In the genomic region with DNA sequence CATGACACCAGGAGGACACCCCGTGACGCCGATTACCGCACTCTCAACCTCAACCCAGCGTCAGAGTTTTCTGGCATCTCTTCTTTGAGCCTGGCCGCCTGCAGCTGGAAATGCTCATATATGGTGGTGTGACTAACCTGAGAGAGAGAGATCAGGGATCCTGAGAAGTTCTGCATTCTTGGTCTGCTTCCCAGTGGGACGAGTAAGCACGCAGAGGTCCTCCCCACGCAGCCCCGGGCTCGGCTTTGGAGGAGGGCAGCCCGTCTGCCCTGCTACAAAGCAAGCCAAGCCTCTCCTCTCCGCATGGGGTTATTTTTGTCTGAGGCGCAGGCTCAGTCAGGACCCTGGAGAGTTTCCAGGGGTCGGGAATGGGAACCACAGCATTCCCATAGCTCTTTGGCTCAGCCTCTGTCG, we compare ENCODE assay signal across 1 cellular context.
TF ChIP-seq lines count a peak whose summit lies in the region.

No MANE protein-coding gene starts in this region.

TF ChIP-seq in WTC11, 78 proteins besides CTCF, POLR2A, EP300 and RAD21 (continued from another document):
- TF ChIP-seq, protein P1, sequence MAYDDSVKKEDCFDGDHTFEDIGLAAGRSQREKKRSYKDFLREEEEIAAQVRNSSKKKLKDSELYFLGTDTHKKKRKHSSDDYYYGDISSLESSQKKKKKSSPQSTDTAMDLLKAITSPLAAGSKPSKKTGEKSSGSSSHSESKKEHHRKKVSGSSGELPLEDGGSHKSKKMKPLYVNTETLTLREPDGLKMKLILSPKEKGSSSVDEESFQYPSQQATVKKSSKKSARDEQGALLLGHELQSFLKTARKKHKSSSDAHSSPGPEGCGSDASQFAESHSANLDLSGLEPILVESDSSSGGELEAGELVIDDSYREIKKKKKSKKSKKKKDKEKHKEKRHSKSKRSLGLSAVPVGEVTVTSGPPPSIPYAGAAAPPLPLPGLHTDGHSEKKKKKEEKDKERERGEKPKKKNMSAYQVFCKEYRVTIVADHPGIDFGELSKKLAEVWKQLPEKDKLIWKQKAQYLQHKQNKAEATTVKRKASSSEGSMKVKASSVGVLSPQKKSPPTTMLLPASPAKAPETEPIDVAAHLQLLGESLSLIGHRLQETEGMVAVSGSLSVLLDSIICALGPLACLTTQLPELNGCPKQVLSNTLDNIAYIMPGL (CRISPR knock-in tag; IDR thresholded peaks at IDR 0.05): no peak
- TF ChIP-seq, protein P2, sequence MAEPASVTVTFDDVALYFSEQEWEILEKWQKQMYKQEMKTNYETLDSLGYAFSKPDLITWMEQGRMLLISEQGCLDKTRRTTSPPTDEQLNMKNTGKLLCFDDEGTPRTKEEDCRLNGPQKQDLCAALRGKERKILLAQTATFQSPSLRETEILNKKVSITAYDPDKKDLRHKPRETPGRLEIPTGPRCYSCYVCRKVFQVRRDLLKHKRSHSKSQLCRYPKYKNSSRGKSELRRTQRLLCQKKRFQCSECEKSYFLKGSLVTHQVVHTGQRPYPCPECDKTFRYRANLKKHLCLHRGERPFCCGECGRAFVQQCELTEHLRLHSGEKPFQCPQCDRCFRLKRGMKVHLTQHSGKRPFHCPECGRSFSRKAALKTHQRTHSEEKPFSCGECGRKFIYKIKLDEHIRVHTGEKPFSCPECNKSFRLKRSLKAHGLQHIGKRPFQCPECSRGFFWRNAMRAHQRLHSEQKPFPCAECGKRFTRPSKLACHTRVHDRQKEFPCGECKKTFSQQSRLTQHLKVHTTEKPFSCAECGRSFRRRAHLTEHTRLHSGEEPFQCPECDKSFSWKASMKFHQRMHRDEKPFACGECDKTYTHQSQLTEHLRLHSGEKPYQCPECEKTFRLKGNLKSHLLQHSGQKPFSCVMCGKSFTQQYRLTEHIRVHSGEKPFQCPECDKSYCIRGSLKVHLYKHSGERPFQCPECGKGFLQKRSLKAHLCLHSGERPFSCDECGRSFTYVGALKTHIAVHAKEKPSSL (CRISPR knock-in tag; conservative IDR thresholded peaks at IDR 0.05): no peak
- TF ChIP-seq ZNF532 (CRISPR knock-in tag; IDR thresholded peaks at IDR 0.05; ENCODE audit: borderline replicate concordance) (no peak), AR (CRISPR knock-in tag; IDR thresholded peaks at IDR 0.05) (no peak), FOXP4 (CRISPR knock-in tag; IDR thresholded peaks at IDR 0.05) (no peak), ATF1 (CRISPR knock-in tag; IDR thresholded peaks at IDR 0.05) (no peak), ATF2 (CRISPR knock-in tag; IDR thresholded peaks at IDR 0.05; ENCODE audit: borderline replicate concordance, low read depth) (no peak), ZNF263 (CRISPR knock-in tag; IDR thresholded peaks at IDR 0.05; ENCODE audit: low read depth) (no peak), GTF2I (CRISPR knock-in tag; conservative IDR thresholded peaks at IDR 0.05) (no peak), RORB (CRISPR knock-in tag; IDR thresholded peaks at IDR 0.05) (no peak)
- TF ChIP-seq, protein P3, sequence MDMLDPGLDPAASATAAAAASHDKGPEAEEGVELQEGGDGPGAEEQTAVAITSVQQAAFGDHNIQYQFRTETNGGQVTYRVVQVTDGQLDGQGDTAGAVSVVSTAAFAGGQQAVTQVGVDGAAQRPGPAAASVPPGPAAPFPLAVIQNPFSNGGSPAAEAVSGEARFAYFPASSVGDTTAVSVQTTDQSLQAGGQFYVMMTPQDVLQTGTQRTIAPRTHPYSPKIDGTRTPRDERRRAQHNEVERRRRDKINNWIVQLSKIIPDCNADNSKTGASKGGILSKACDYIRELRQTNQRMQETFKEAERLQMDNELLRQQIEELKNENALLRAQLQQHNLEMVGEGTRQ (CRISPR knock-in tag; IDR thresholded peaks at IDR 0.05): no peak
- TF ChIP-seq, protein P4, sequence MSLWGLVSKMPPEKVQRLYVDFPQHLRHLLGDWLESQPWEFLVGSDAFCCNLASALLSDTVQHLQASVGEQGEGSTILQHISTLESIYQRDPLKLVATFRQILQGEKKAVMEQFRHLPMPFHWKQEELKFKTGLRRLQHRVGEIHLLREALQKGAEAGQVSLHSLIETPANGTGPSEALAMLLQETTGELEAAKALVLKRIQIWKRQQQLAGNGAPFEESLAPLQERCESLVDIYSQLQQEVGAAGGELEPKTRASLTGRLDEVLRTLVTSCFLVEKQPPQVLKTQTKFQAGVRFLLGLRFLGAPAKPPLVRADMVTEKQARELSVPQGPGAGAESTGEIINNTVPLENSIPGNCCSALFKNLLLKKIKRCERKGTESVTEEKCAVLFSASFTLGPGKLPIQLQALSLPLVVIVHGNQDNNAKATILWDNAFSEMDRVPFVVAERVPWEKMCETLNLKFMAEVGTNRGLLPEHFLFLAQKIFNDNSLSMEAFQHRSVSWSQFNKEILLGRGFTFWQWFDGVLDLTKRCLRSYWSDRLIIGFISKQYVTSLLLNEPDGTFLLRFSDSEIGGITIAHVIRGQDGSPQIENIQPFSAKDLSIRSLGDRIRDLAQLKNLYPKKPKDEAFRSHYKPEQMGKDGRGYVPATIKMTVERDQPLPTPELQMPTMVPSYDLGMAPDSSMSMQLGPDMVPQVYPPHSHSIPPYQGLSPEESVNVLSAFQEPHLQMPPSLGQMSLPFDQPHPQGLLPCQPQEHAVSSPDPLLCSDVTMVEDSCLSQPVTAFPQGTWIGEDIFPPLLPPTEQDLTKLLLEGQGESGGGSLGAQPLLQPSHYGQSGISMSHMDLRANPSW (CRISPR knock-in tag; conservative IDR thresholded peaks at IDR 0.05; ENCODE audit: low read depth): no peak
